ENCODE assay signal across 1 cellular context in the genomic region with DNA sequence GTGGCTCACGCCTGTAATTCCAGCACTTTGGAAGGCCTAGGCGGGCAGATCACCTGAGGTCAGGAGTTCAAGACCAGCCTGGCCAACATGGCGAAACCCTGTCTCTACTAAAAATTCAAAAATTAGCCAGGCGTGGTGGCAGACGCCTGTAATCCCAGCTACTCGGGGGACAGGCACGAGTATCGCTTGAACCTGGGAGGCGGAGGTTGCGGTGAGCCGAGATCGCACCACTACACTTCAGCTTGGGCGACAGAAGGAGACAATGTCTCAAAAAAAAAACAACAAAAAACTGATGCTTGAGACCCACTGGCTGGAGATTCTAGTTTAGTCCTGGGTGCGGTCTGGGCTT.
TF ChIP-seq lines count a peak whose summit lies in the region.
"Not testable (repeated sequence)": the region's sequence is repeated elsewhere in the genome, so short reads cannot be mapped to it uniquely, and the experiment has no call there.

No MANE protein-coding gene starts in this region.

TF ChIP-seq in HepG2, 621 proteins besides CTCF, POLR2A, EP300 and RAD21:
- TF ChIP-seq YY1 (IDR thresholded peaks at IDR 0.05; ENCODE audit: insufficient read depth, insufficient replicate concordance, low read depth, low read length) (peak; percentile 1), CREB1 (CRISPR knock-in tag; IDR thresholded peaks at IDR 0.05) (peak; percentile 5; the same call in 1 of the 2 replicates), ZMYM3 (CRISPR knock-in tag; IDR thresholded peaks at IDR 0.05) (0 out of 2 replicates have a peak, but pooled peaks have one; percentile 14)
- TF ChIP-seq CREB1 (IDR thresholded peaks at IDR 0.05), result not testable (repeated sequence)
